ENCODE assay signal across 1 cellular context in the genomic region with DNA sequence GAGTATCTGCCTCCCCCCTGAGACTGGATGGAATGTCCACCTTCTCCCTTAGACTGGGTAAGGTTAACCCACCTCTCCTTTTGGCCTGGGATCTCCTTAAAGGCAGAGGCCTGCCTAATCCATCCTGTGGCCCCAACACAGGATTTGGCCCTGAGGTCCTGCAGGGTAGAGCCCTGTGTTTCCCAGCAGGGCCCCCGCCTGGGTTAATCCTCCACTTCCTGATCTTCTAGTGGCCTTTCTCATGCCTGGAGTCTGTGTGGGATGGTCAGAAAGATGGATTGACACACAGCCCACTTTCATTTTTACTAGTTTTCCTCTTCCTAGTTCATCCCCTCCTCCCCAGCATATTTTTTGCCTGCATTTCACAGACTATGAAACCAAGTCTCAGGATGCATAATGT.
TF ChIP-seq lines count a peak whose summit lies in the region.

No MANE protein-coding gene starts in this region.

TF ChIP-seq in K562, 482 proteins besides CTCF, POLR2A, EP300 and RAD21 (continued from another document):
- TF ChIP-seq, protein P1, sequence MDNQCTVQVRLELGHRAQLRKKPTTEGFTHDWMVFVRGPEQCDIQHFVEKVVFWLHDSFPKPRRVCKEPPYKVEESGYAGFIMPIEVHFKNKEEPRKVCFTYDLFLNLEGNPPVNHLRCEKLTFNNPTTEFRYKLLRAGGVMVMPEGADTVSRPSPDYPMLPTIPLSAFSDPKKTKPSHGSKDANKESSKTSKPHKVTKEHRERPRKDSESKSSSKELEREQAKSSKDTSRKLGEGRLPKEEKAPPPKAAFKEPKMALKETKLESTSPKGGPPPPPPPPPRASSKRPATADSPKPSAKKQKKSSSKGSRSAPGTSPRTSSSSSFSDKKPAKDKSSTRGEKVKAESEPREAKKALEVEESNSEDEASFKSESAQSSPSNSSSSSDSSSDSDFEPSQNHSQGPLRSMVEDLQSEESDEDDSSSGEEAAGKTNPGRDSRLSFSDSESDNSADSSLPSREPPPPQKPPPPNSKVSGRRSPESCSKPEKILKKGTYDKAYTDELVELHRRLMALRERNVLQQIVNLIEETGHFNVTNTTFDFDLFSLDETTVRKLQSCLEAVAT (IDR thresholded peaks at IDR 0.05): 0 out of 4 replicates have a peak, but pooled peaks of 1 of the 2 experiments have one; percentile 24
- TF ChIP-seq DPF2 (IDR thresholded peaks at IDR 0.05): no peak
- peak; percentile 24; the same call in 1 of the 2 replicates for TF ChIP-seq SPI1 (IDR thresholded peaks at IDR 0.05; ENCODE audit: borderline replicate concordance, low read depth, low read length)
